Comparison of ENCODE assay signal across 9 cellular contexts in genomic region chr2:235026649-235027557, GRCh38.
DNase-seq lines count a peak whose midpoint lies in the region; ATAC-seq and TF ChIP-seq lines count a peak whose summit lies in the region.
"Had no signal": no experiment of that assay in that cellular context is flagged by ENCODE, and none has a peak within 500 bp of the region (broad histone marks: within the 10 kb centered on the region; RNA-seq: fewer than 3 reads in every experiment).

No MANE protein-coding gene starts in this region.

- TF ChIP-seq CTCF in BE2C (IDR thresholded peaks at IDR 0.05; ENCODE audit: low read depth, low read length): no peak
- TF ChIP-seq CTCF in MCF 10A (IDR thresholded peaks at IDR 0.05; ENCODE audit: unreplicated experiment): no peak
- no peak for TF ChIP-seq CTCF in lung (IDR thresholded peaks at IDR 0.05; ENCODE audit: control extremely low read depth, extremely low read depth)

- no peaks in the 10 kb centered on the region for H3K27me3 Mint-ChIP-seq in MCF 10A (ENCODE audit: insufficient read depth, unreplicated experiment)

- CTCF ChIA-PET in MCF 10A (lab: Yijun Ruan, JAX): interaction anchor here (0.8 kb wide), 2 partner anchors 17 to 46 kb away, joined by 3 to 6 read pairs; no protein-coding TSS in a partner anchor

- no peak overlapping the region for H3K27ac ChIP-seq in lung (ENCODE audit: low read depth in 1 of 2, low read length in 1 of 2)

- ATAC-seq in lung (ENCODE audit: insufficient read depth, low FRiP score): peak; percentile 51
- ATAC-seq in HG03139 (IDR thresholded peaks at IDR 0.05; ENCODE audit: unreplicated experiment): no peak

- BruUV-seq in MCF 10A (replicated peaks; lab: Mats Ljungman, UMichigan): no TSS peak

- H3K4me3 Mint-ChIP-seq in MCF 10A (ENCODE audit: unreplicated experiment): peak overlapping the region; percentile 71
- H3K4me3 Mint-ChIP-seq: activated T-helper 1 cell treated with anti-CD3 and anti-CD28 coated beads, Interleukin-12 subunit alpha, Interleukin-12 subunit beta, Interleukin-2, Interleukin-4 antibody, amounts not matched to agents 30 ng/mL and 10 ng/mL and 1 ng/mL, durations not matched to agents 14 hours and 24 hours and 36 hours had no signal

- no peaks in the 10 kb centered on the region for H3K9me3 ChIP-seq in BE2C
- H3K9me3 ChIP-seq in lung (ENCODE audit: control insufficient read depth in 2 of 2, insufficient read depth in 1 of 2, low read length in 1 of 2): no peaks in the 10 kb centered on the region

- WGBS in lung, 2 donors: 75 to 83% methylated on average over 33 of the region's 33 CpGs

- H3K27me3 ChIP-seq in BE2C (no peaks in the 10 kb centered on the region), lung (ENCODE audit: control insufficient read depth, insufficient read depth) (no peaks in the 10 kb centered on the region)

- peak overlapping the region; percentile 93 for H3K27ac Mint-ChIP-seq in MCF 10A (ENCODE audit: low read depth, unreplicated experiment)
- H3K27ac Mint-ChIP-seq: activated T-helper 1 cell treated with anti-CD3 and anti-CD28 coated beads, Interleukin-12 subunit alpha, Interleukin-12 subunit beta, Interleukin-2, Interleukin-4 antibody, amounts not matched to agents 30 ng/mL and 10 ng/mL and 1 ng/mL, durations not matched to agents 14 hours and 24 hours and 36 hours had no signal

- H3K4me1 ChIP-seq in BE2C: peaks cover 11% of the 10 kb centered on the region
- H3K4me1 ChIP-seq in lung (ENCODE audit: control insufficient read depth in 2 of 2, insufficient read depth in 2 of 2, low read length in 2 of 2): peaks cover 5 to 11% of the 10 kb centered on the region in 2 donors

- DNase-seq in BE2C: peak; percentile 65
- peak; percentile 79 for DNase-seq in NCI-H2029 treated with DMSO at 0.1 percent for 48 hours (lab: John Stamatoyannopoulos, UW)
- DNase-seq in MCF 10A (ENCODE audit: unreplicated experiment): peak; percentile 99
- DNase-seq in lung (ENCODE audit: low spot score): peak; percentile 64
- DNase-seq in activated CD4-positive, alpha-beta T cell treated with anti-CD3 and anti-CD28 coated beads for 4 hours: no peak
- no peak for DNase-seq in iPS-NIHi7 (ENCODE audit: extremely low spot score)
- no peak for DNase-seq in superior temporal gyrus (ENCODE audit: extremely low spot score)

- intact Hi-C loops in MCF 10A (cut with micrococcal nuclease): loop anchor here (1.0 to 5.0 kb wide), 3 partner anchors 45 to 146 kb away; no protein-coding TSS in a partner anchor

- H3K4me3 ChIP-seq in BE2C (ENCODE audit: low read depth, low read length): peak overlapping the region; percentile 20
- H3K4me3 ChIP-seq in lung: no peak overlapping the region

- peaks cover 6% of the 10 kb centered on the region for H3K36me3 Mint-ChIP-seq in MCF 10A (ENCODE audit: insufficient read depth, unreplicated experiment)

- H3K36me3 ChIP-seq in BE2C (no peaks in the 10 kb centered on the region), lung (ENCODE audit: control insufficient read depth in 2 of 2, insufficient read depth in 2 of 2, low read length in 2 of 2) (no peaks in the 10 kb centered on the region)

- no peaks in the 10 kb centered on the region for H3K9me3 Mint-ChIP-seq in MCF 10A (ENCODE audit: unreplicated experiment)
- H3K9me3 Mint-ChIP-seq: activated T-helper 1 cell treated with anti-CD3 and anti-CD28 coated beads, Interleukin-12 subunit alpha, Interleukin-12 subunit beta, Interleukin-2, Interleukin-4 antibody, amounts not matched to agents 30 ng/mL and 10 ng/mL and 1 ng/mL, durations not matched to agents 14 hours and 24 hours and 36 hours had no signal

- H3K4me1 Mint-ChIP-seq in MCF 10A (ENCODE audit: insufficient read depth, unreplicated experiment): peaks cover 59% of the 10 kb centered on the region

- POLR2A ChIA-PET in MCF 10A (lab: Yijun Ruan, JAX): interaction anchor here (0.6 to 8.1 kb wide), 29 partner anchors 10 to 475 kb away, joined by 3 to 98 read pairs (median 5); partner anchors contain the start of gene SH3BP4

Comparison
In these comparisons a context has a peak if more than half of its experiments do, and no peak if none do; other contexts are left out.
1. DNase-seq: peak in BE2C (single experiment), NCI-H2029 treated with DMSO at 0.1 percent for 48 hours (single experiment), MCF 10A (single experiment) and lung (single experiment); none in activated CD4-positive, alpha-beta T cell treated with anti-CD3 and anti-CD28 coated beads for 4 hours (0 of 2), iPS-NIHi7 (single experiment) and superior temporal gyrus (single experiment).